ENCODE assay signal across 26 cellular contexts in genomic region chr15:89993344-89993743, GRCh38.
DNase-seq lines count a peak whose midpoint lies in the region; ATAC-seq lines count a peak whose summit lies in the region.
"Had no signal": no experiment of that assay in that cellular context is flagged by ENCODE, and none has a peak within 500 bp of the region (broad histone marks: within the 10 kb centered on the region; RNA-seq: fewer than 3 reads in every experiment).

No MANE protein-coding gene starts in this region.

- peak; percentile 32 to 50 for DNase-seq in Kasumi-1 (lab: John Stamatoyannopoulos, UW)
- peak; percentile 51 for DNase-seq in OCI-M1 (lab: John Stamatoyannopoulos, UW)
- DNase-seq in globus pallidus (ENCODE audit: low spot score), result peak; percentile 82
- peak; percentile 81 for DNase-seq in superior temporal gyrus (ENCODE audit: extremely low spot score)
- DNase-seq in activated CD4-positive, alpha-beta T cell treated with anti-CD3 and anti-CD28 coated beads for 1 hour, result no peak
- DNase-seq: activated CD8-positive, alpha-beta T cell treated with anti-CD3 and anti-CD28 coated beads, Interleukin-2, amount 10 ng/mL, durations not matched to agents 7 days and 5 days; activated effector memory CD4-positive, alpha-beta T cell treated with Interleukin-2 at 50 U/mL for 16 hours; activated naive CD8-positive, alpha-beta T cell treated with anti-CD3 and anti-CD28 coated beads, Interleukin-2, amount 50 U/mL, for 24 hours; CD4-positive, alpha-beta T cell; effector CD4-positive, alpha-beta T cell; GOT3; Karpas-422; lower lobe of right lung; NCI-H1105; NCI-H187 treated with DMSO at 0.1 percent for 48 hours; NCI-H2171 treated with DMSO at 0.1 percent for 48 hours; NCI-H524 treated with DMSO at 0.1 percent for 48 hours; nephron progenitor cell; NK-92 treated with Interleukin-12 subunit alpha and Interleukin-12 subunit beta, amount 100 ng/mL, for 24 hours; right cardiac atrium; stimulated activated CD4-positive, alpha-beta T cell treated with anti-CD3 and anti-CD28 coated beads, Interleukin-2, amount 100 ng/mL, for 24 hours; trophoblast cell had no signal

- ATAC-seq in GM21786 (IDR thresholded peaks at IDR 0.05; ENCODE audit: unreplicated experiment) (no peak), GM21723 (IDR thresholded peaks at IDR 0.05; ENCODE audit: unreplicated experiment) (no peak)
- ATAC-seq: activated CD4-positive, CD25-positive, alpha-beta regulatory T cell treated with anti-CD3 and anti-CD28 coated beads, Interleukin-2, amount 50 U/mL, for 24 hours; activated CD8-positive, alpha-beta T cell treated with anti-CD3 and anti-CD28 coated beads, Interleukin-2, amount 10 ng/mL, durations not matched to agents 7 days and 5 days; activated naive CD8-positive, alpha-beta T cell treated with anti-CD3 and anti-CD28 coated beads, Interleukin-2, amount 50 U/mL, for 24 hours; HepG2; lower lobe of right lung had no signal
